22 cellular contexts compared by ENCODE assay signal in genomic region chr3:60434323-60434722, GRCh38.
"Had no signal": no experiment of that assay in that cellular context is flagged by ENCODE, and none has a peak within 500 bp of the region (broad histone marks: within the 10 kb centered on the region; RNA-seq: fewer than 3 reads in every experiment).

No MANE protein-coding gene starts in this region.

- H3K4me1 ChIP-seq: colonic mucosa, esophagus muscularis mucosa, foreskin keratinocyte, gastroesophageal sphincter, left lung, lower lobe of right lung had no signal

- H3K36me3 ChIP-seq: colonic mucosa, esophagus muscularis mucosa, gastroesophageal sphincter, heart left ventricle, left lung, lower lobe of right lung had no signal

- H3K9me3 ChIP-seq: colonic mucosa, esophagus muscularis mucosa, gastroesophageal sphincter, heart left ventricle, left lung, lower lobe of right lung had no signal

- H3K4me1 Mint-ChIP-seq: immature natural killer cell had no signal

- H3K4me3 ChIP-seq: colonic mucosa, esophagus muscularis mucosa, gastroesophageal sphincter, heart left ventricle, hepatocyte, left lung, lower lobe of right lung had no signal

- ATAC-seq: effector memory CD8-positive, alpha-beta T cell; foreskin keratinocyte; gastroesophageal sphincter; heart left ventricle; left cardiac atrium; left lung; left ventricle myocardium superior; lower lobe of right lung had no signal

- H3K27ac Mint-ChIP-seq: dendritic cell treated with granulocyte-macrophage colony-stimulating factor and Interleukin-4, amounts not matched to agents 40 ng/mL and 50 ng/mL, for 4 days; effector memory CD8-positive, alpha-beta T cell; immature natural killer cell had no signal

- H3K36me3 Mint-ChIP-seq: immature natural killer cell had no signal

- H3K79me2 ChIP-seq: hepatocyte had no signal

- FAIRE-seq: endothelial cell of umbilical vein, frontal cortex, islet of Langerhans, keratinocyte had no signal

- H3K27me3 ChIP-seq: colonic mucosa, esophagus muscularis mucosa, foreskin keratinocyte, gastroesophageal sphincter, heart left ventricle, hepatocyte, left lung had no signal

- DNase-seq: colonic mucosa; cortex of kidney; effector CD8-positive, alpha-beta T cell; effector memory CD8-positive, alpha-beta T cell; foreskin keratinocyte; heart left ventricle; hypothalamus; immature natural killer cell; left cardiac atrium; left lung; left ventricle myocardium superior; lower lobe of right lung; mesenchymal stem cell; midbrain had no signal

- H3K9me3 Mint-ChIP-seq: dendritic cell treated with granulocyte-macrophage colony-stimulating factor and Interleukin-4, amounts not matched to agents 40 ng/mL and 50 ng/mL, for 4 days; effector memory CD8-positive, alpha-beta T cell; immature natural killer cell had no signal

- H2AFZ ChIP-seq: hepatocyte had no signal

- H3K4me3 Mint-ChIP-seq: dendritic cell treated with granulocyte-macrophage colony-stimulating factor and Interleukin-4, amounts not matched to agents 40 ng/mL and 50 ng/mL, for 4 days; effector memory CD8-positive, alpha-beta T cell; immature natural killer cell had no signal

- H3K27ac ChIP-seq: colonic mucosa, esophagus muscularis mucosa, foreskin keratinocyte, gastroesophageal sphincter, heart left ventricle, hepatocyte, left lung, lower lobe of right lung had no signal

- H3K27me3 Mint-ChIP-seq: dendritic cell treated with granulocyte-macrophage colony-stimulating factor and Interleukin-4, amounts not matched to agents 40 ng/mL and 50 ng/mL, for 4 days; effector memory CD8-positive, alpha-beta T cell had no signal

- H3K4me2 ChIP-seq: hepatocyte had no signal
